ENCODE assay signal across 8 cellular contexts in the genomic region with DNA sequence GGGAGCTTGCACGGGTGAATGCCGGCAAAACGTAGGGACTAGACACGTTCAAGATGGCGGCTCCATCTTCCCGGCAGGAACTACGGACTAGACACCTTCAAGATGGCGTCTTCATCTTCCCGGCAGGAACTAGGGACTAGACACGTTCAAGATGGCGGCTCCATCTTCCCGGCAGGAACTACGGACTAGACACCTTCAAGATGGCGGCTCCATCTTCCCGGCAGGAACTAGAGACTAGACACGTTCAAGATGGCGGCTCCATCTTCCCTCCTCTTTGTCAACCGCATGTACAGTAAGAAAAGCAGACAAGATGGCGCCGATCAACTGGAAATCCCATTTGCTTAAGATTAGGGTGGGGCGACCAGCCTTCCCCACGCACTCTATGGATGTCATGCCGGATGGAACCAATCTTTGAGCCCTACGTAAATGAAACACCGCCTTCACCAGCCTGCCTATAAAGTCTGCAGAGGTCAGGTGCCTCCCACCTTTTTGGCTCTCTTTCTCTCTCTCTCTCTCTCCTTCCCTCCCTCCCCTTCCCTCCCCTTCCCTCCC.
DNase-seq lines count a peak whose midpoint lies in the region; ATAC-seq and TF ChIP-seq lines count a peak whose summit lies in the region.

No MANE protein-coding gene starts in this region.

- peaks cover 4% of the 10 kb centered on the region; the same call in 1 of the 2 replicates for H3K27me3 Mint-ChIP-seq in HFFc6 (ENCODE audit: insufficient read depth)

- in situ Hi-C loops in HAP-1 (cut with MboI; ENCODE audit: low sequenced_read_pairs): no loop called here

- H3K27ac ChIP-seq in heart left ventricle: peak overlapping the region in 4 of 12 donors; percentile 28 to 64 (median 44)

- WGBS in heart left ventricle, 4 donors: 12 to 78% (median 39%) methylated on average over 25 of the region's 25 CpGs

- peaks cover 4% of the 10 kb centered on the region; the same call in 1 of the 2 replicates for H3K9me3 Mint-ChIP-seq in HFFc6
- H3K9me3 Mint-ChIP-seq in activated naive CD4-positive, alpha-beta T cell treated with anti-CD3 and anti-CD28 coated beads, Interleukin-2, amount 50 U/mL, for 72 hours: peaks cover 23 to 26% of the 10 kb centered on the region in 2 donors

- peaks cover 0 to 13% (median 0%) of the 10 kb centered on the region in 12 donors for H3K9me3 ChIP-seq in heart left ventricle
- no peaks in the 10 kb centered on the region for H3K9me3 ChIP-seq in HAP-1

- H3K36me3 Mint-ChIP-seq in HFFc6 (ENCODE audit: low read depth): no peaks in the 10 kb centered on the region
- H3K36me3 Mint-ChIP-seq in activated naive CD4-positive, alpha-beta T cell treated with anti-CD3 and anti-CD28 coated beads, Interleukin-2, amount 50 U/mL, for 72 hours: peaks cover 0 to 11% of the 10 kb centered on the region in 2 donors

- H3K36me3 ChIP-seq in heart left ventricle (no peaks in the 10 kb centered on the region), HAP-1 (replicated peaks) (no peaks in the 10 kb centered on the region)

- H3K4me3 ChIP-seq in heart left ventricle: peak overlapping the region in 9 of 12 donors; percentile 8 to 37 (median 24)
- peak overlapping the region; percentile 30 for H3K4me3 ChIP-seq in retinal pigment epithelial cell (ENCODE audit: low read length)
- no peak overlapping the region for H3K4me3 ChIP-seq in HAP-1

- intact Hi-C loops in heart left ventricle (cut with DNase I): no loop called here

- H3K4me3 Mint-ChIP-seq in HFFc6: peak overlapping the region; percentile 88

- TF ChIP-seq CTCF in GM10266 (IDR thresholded peaks at IDR 0.05; ENCODE audit: control insufficient read depth, insufficient read depth, low read depth, missing control alignments): no peak
- TF ChIP-seq CTCF in HFFc6 (IDR thresholded peaks at IDR 0.05): no peak
- TF ChIP-seq CTCF in heart left ventricle (IDR thresholded peaks at IDR 0.05): no peak
- no peak for TF ChIP-seq CTCF in retinal pigment epithelial cell (conservative IDR thresholded peaks at IDR 0.05; ENCODE audit: low read depth, low read length)

- H3K4me1 ChIP-seq in heart left ventricle (no peaks in the 10 kb centered on the region), HAP-1 (no peaks in the 10 kb centered on the region)

- no peaks in the 10 kb centered on the region for H3K27me3 ChIP-seq in heart left ventricle
- no peaks in the 10 kb centered on the region for H3K27me3 ChIP-seq in HAP-1 (ENCODE audit: low read depth)

- peak overlapping the region; percentile 88 for H3K27ac Mint-ChIP-seq in HFFc6
- H3K27ac Mint-ChIP-seq in activated naive CD4-positive, alpha-beta T cell treated with anti-CD3 and anti-CD28 coated beads, Interleukin-2, amount 50 U/mL, for 72 hours: peak overlapping the region in 1 of 2 donors; percentile 91

- ATAC-seq in activated naive CD4-positive, alpha-beta T cell treated with anti-CD3 and anti-CD28 coated beads, Interleukin-2, amount 50 U/mL, for 72 hours: peak; percentile 80 to 97
- ATAC-seq in heart left ventricle (peak; percentile 97 to 99 (median 98)), HG03521 (IDR thresholded peaks at IDR 0.05; ENCODE audit: unreplicated experiment) (no peak)

- no peak for TF ChIP-seq POLR2A in heart left ventricle (IDR thresholded peaks at IDR 0.05)

- DNase-seq in GM10266 (ENCODE audit: extremely low spot score) (peak; percentile 57), HFFc6 (peak; percentile 100), NCI-H748 treated with DMSO at 0.1 percent for 48 hours (lab: John Stamatoyannopoulos, UW) (peak; percentile 46), heart left ventricle (peak in 4 of 5 donors; percentile 47 to 88 (median 80)), retinal pigment epithelial cell (ENCODE audit: low read depth) (peak; percentile 65), HAP-1 (ENCODE audit: low spot score in 2 of 2) (no peak)
- DNase-seq in activated naive CD4-positive, alpha-beta T cell treated with anti-CD3 and anti-CD28 coated beads, Interleukin-2, amount 50 U/mL, for 72 hours (ENCODE audit: low spot score in 2 of 2): peak in 1 of 2 donors; percentile 84

- H3K4me1 Mint-ChIP-seq in HFFc6 (ENCODE audit: low read depth): peaks cover 19% of the 10 kb centered on the region

Comparison
In these comparisons a context has a peak if more than half of its experiments do, and no peak if none do; other contexts are left out.
1. DNase-seq: peak in GM10266 (single experiment), HFFc6 (single experiment), NCI-H748 treated with DMSO at 0.1 percent for 48 hours (single experiment), heart left ventricle (4 of 5) and retinal pigment epithelial cell (single experiment); none in HAP-1 (0 of 2).